8 cellular contexts compared by ENCODE assay signal in genomic region chr4:110586137-110586850, GRCh38. TPM values are rescaled to one million over a fixed set of nuclear protein-coding genes. Genes with fewer than 3 reads are reported as not detected.
A peak's percentile ranks its signal among the peaks of the same experiment; 100 is the strongest.
DNase-seq lines count a peak whose midpoint lies in the region; ATAC-seq and TF ChIP-seq lines count a peak whose summit lies in the region.

No MANE protein-coding gene starts in this region.

- H3K4me1 ChIP-seq in GM23338 (ENCODE audit: insufficient read depth) (no peaks in the 10 kb centered on the region), RWPE2 (ENCODE audit: insufficient read depth, poor library complexity, severe bottlenecking) (no peaks in the 10 kb centered on the region), foreskin keratinocyte (no peaks in the 10 kb centered on the region), colonic mucosa (no peaks in the 10 kb centered on the region)

- no peak overlapping the region for H3K4me3 Mint-ChIP-seq in GM23338
- no peak overlapping the region for H3K4me3 Mint-ChIP-seq in stimulated activated naive CD8-positive, alpha-beta T cell treated with anti-CD3 and anti-CD28 coated beads, Interleukin-15, amount 100 ng/mL, for 72 hours

- peak; percentile 63 for ATAC-seq in GM23338
- ATAC-seq in RWPE2 (ENCODE audit: low read depth): peak; percentile 87
- peak; percentile 86 for ATAC-seq in foreskin keratinocyte
- ATAC-seq in GM18520 (IDR thresholded peaks at IDR 0.05; ENCODE audit: unreplicated experiment): no peak
- no peak for ATAC-seq in stimulated activated naive CD8-positive, alpha-beta T cell treated with anti-CD3 and anti-CD28 coated beads, Interleukin-15, amount 100 ng/mL, for 72 hours

- intact Hi-C loops in colonic mucosa (cut with DNase I): no loop called here

- H3K27ac Mint-ChIP-seq in GM23338: no peak overlapping the region
- H3K27ac Mint-ChIP-seq in stimulated activated naive CD8-positive, alpha-beta T cell treated with anti-CD3 and anti-CD28 coated beads, Interleukin-15, amount 100 ng/mL, for 72 hours: no peak overlapping the region

- H3K27ac ChIP-seq in GM23338 (ENCODE audit: low read depth): no peak overlapping the region
- no peak overlapping the region for H3K27ac ChIP-seq in RWPE2 (ENCODE audit: poor library complexity, severe bottlenecking)
- H3K27ac ChIP-seq in foreskin keratinocyte: no peak overlapping the region
- no peak overlapping the region for H3K27ac ChIP-seq in colonic mucosa

- no peak overlapping the region for H3K9ac ChIP-seq in colonic mucosa (ENCODE audit: low read depth in 2 of 2, low read length in 2 of 2)

- H3K27me3 ChIP-seq in GM23338 (ENCODE audit: insufficient read depth) (no peaks in the 10 kb centered on the region), RWPE2 (ENCODE audit: insufficient read depth, poor library complexity, severe bottlenecking) (no peaks in the 10 kb centered on the region), foreskin keratinocyte (no peaks in the 10 kb centered on the region), colonic mucosa (no peaks in the 10 kb centered on the region)

- H3K9me3 ChIP-seq in RWPE2 (ENCODE audit: severe bottlenecking): no peaks in the 10 kb centered on the region
- H3K9me3 ChIP-seq in colonic mucosa: no peaks in the 10 kb centered on the region

- H3K9me2 ChIP-seq in GM23338 (ENCODE audit: insufficient read depth): no peaks in the 10 kb centered on the region

- H3K4me2 ChIP-seq in GM23338: no peak overlapping the region

- no peaks in the 10 kb centered on the region for H3F3A ChIP-seq in GM23338 (replicated peaks; ENCODE audit: low read depth)

- DNase-seq in 8988T (peak; percentile 39), GM23338 (ENCODE audit: low spot score) (peak; percentile 79), RWPE2 (ENCODE audit: low spot score) (no peak), foreskin keratinocyte (peak; percentile 40 to 64), superior temporal gyrus (ENCODE audit: extremely low spot score) (peak; percentile 49), colonic mucosa (no peak)
- DNase-seq in stimulated activated naive CD8-positive, alpha-beta T cell treated with anti-CD3 and anti-CD28 coated beads, Interleukin-15, amount 100 ng/mL, for 72 hours: no peak

- H3K79me2 ChIP-seq in GM23338 (replicated peaks; ENCODE audit: insufficient read depth): no peaks in the 10 kb centered on the region

- peak; percentile 55 to 56 for TF ChIP-seq CTCF in GM23338 (conservative IDR thresholded peaks at IDR 0.05; ENCODE audit: low read depth in 2 of 2)
- peak; percentile 84 for TF ChIP-seq CTCF in RWPE2 (IDR thresholded peaks at IDR 0.05; ENCODE audit: poor library complexity, severe bottlenecking)
- TF ChIP-seq CTCF in foreskin keratinocyte (conservative IDR thresholded peaks at IDR 0.05): peak; percentile 84
- TF ChIP-seq CTCF in colonic mucosa (IDR thresholded peaks at IDR 0.05): no peak

- H3K4me3 ChIP-seq in GM23338 (no peak overlapping the region), RWPE2 (ENCODE audit: severe bottlenecking) (no peak overlapping the region), colonic mucosa (no peak overlapping the region)

- H2AFZ ChIP-seq in GM23338: no peak overlapping the region

- H3K36me3 Mint-ChIP-seq in GM23338 (ENCODE audit: low read depth): no peaks in the 10 kb centered on the region

- H3K27me3 Mint-ChIP-seq in GM23338 (ENCODE audit: insufficient read depth, low read depth, poor library complexity): peaks cover 2% of the 10 kb centered on the region
- peaks cover 7% of the 10 kb centered on the region for H3K27me3 Mint-ChIP-seq in stimulated activated naive CD8-positive, alpha-beta T cell treated with anti-CD3 and anti-CD28 coated beads, Interleukin-15, amount 100 ng/mL, for 72 hours

- H3K9me3 Mint-ChIP-seq in GM23338: no peaks in the 10 kb centered on the region
- H3K9me3 Mint-ChIP-seq in stimulated activated naive CD8-positive, alpha-beta T cell treated with anti-CD3 and anti-CD28 coated beads, Interleukin-15, amount 100 ng/mL, for 72 hours: no peaks in the 10 kb centered on the region

- no peaks in the 10 kb centered on the region for H3K36me3 ChIP-seq in GM23338 (ENCODE audit: insufficient read depth)
- H3K36me3 ChIP-seq in RWPE2 (ENCODE audit: low read depth): no peaks in the 10 kb centered on the region
- no peaks in the 10 kb centered on the region for H3K36me3 ChIP-seq in colonic mucosa

- no peaks in the 10 kb centered on the region for H3K4me1 Mint-ChIP-seq in GM23338
- H3K4me1 Mint-ChIP-seq in stimulated activated naive CD8-positive, alpha-beta T cell treated with anti-CD3 and anti-CD28 coated beads, Interleukin-15, amount 100 ng/mL, for 72 hours: no peaks in the 10 kb centered on the region

- no peaks in the 10 kb centered on the region for H4K20me1 ChIP-seq in GM23338 (replicated peaks; ENCODE audit: insufficient read depth)

TF ChIP-seq in GM23338, 12 proteins besides CTCF, POLR2A, EP300 and RAD21 (continues in another document):
- no peak for TF ChIP-seq EZH2 (IDR thresholded peaks at IDR 0.05; ENCODE audit: low read depth, unreplicated experiment)
- TF ChIP-seq JUNB (IDR thresholded peaks at IDR 0.05; ENCODE audit: unreplicated experiment): no peak
- no peak for TF ChIP-seq NANOG (IDR thresholded peaks at IDR 0.05; ENCODE audit: borderline replicate concordance)
- TF ChIP-seq CREB1 (CRISPR knock-in tag; IDR thresholded peaks at IDR 0.05; ENCODE audit: low read depth): no peak
- TF ChIP-seq ETS1 (IDR thresholded peaks at IDR 0.05): no peak
- no peak for TF ChIP-seq REST (IDR thresholded peaks at IDR 0.05; ENCODE audit: unreplicated experiment)
- TF ChIP-seq POLR2AphosphoS5 (IDR thresholded peaks at IDR 0.05; ENCODE audit: low read depth): no peak

RNA-seq across cellular contexts. Expression of gene PITX2, which starts 36.6 kb away (rescaled TPM):
- 0.35 and 0.52 TPM in 2 replicates for total RNA-seq in GM23338 (2014; rRNA removed; shearing (Covaris generic))
- polyA plus RNA-seq in GM23338 (2016; fragmentation: Nextera tagmentation; extraction: Ambion mirVana): 0.99 and 1.0 TPM in 2 replicates
- 22.2 and 27.1 TPM in 2 replicates for total RNA-seq in foreskin keratinocyte
- 15.4 and 19.3 TPM in 2 replicates for polyA plus RNA-seq in foreskin keratinocyte
- total RNA-seq in colonic mucosa: under 1 TPM; 0.45 to 0.64 TPM

Comparison
In these comparisons a context has a peak if more than half of its experiments do, and no peak if none do; other contexts are left out.
1. DNase-seq: peak in 8988T (single experiment), GM23338 (single experiment), foreskin keratinocyte (2 of 2) and superior temporal gyrus (single experiment); none in RWPE2 (single experiment), stimulated activated naive CD8-positive, alpha-beta T cell treated with anti-CD3 and anti-CD28 coated beads, Interleukin-15, amount 100 ng/mL, for 72 hours (0 of 2) and colonic mucosa (single experiment).
2. ATAC-seq: peak in GM23338 (single experiment), RWPE2 (single experiment) and foreskin keratinocyte (single experiment); none in GM18520 (single experiment) and stimulated activated naive CD8-positive, alpha-beta T cell treated with anti-CD3 and anti-CD28 coated beads, Interleukin-15, amount 100 ng/mL, for 72 hours (single experiment).
3. RNA of gene PITX2, which starts 36.6 kb away (total RNA-seq): 22.2 to 27.1 TPM in foreskin keratinocyte; 0.45 to 0.64 TPM in colonic mucosa and 0.35 to 0.52 TPM in GM23338; every median in the first group is over 10 times any median in the second.